13 cellular contexts compared by ENCODE assay signal in the genomic region with DNA sequence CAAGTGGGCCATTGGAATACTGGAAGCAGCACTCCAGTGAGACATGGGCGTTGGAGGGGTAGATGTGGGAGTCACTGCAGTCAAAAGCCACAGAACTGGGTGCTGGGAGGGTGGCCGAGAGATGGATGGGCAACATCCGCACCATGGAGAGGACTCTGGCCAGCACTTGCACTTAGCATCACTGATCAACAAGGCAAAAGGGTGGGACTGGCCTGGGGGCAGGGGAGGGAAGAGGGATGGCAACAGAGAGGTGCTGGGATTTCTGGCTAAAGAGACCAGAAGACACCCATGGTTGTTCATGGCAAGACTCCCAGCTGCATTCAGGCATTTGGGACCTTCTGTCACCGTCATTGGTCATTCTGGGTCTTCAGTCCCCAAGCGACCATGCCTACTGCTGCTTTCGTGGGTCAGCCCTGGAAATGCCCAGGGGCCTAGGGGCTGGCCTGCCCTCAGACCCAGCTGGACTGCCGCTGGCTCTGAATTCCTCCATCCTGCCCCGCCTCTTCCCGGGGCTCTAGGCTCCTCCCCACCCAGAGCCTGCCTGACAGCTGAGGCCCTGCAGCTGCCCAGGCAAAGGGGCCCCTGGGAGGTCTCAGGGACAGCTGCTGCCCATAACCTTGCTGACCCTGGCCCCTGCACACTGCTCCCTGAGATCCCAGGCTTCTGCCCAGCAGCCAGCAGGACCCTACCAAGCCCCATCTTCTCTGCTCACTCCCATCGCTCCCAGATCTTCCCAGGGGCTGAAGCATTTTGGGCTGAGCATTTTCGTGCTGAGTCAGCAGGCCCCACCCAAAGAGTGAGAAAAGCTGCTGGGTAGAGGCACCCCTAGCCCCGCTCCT. TPM values are rescaled to one million over a fixed set of nuclear protein-coding genes. Genes with fewer than 3 reads are reported as not detected.
DNase-seq lines count a peak whose midpoint lies in the region; ATAC-seq and TF ChIP-seq lines count a peak whose summit lies in the region.
"Had no signal": no experiment of that assay in that cellular context is flagged by ENCODE, and none has a peak within 500 bp of the region (broad histone marks: within the 10 kb centered on the region; RNA-seq: fewer than 3 reads in every experiment).

No MANE protein-coding gene starts in this region.

- no peaks in the 10 kb centered on the region for H4K20me1 ChIP-seq in fibroblast of lung (ENCODE audit: control insufficient read depth, extremely low read depth, insufficient read depth, low read length)

- H3K4me2 ChIP-seq in fibroblast of lung (ENCODE audit: extremely low read depth, insufficient read depth, low read length): peak overlapping the region; percentile 30

- no peaks in the 10 kb centered on the region for H3K79me2 ChIP-seq in fibroblast of lung (ENCODE audit: control insufficient read depth, insufficient read depth, low read length)

- H3K27me3 ChIP-seq in fibroblast of lung (ENCODE audit: control insufficient read depth, insufficient read depth, low read length) (no peaks in the 10 kb centered on the region), muscle layer of duodenum (ENCODE audit: low read depth, low read length) (no peaks in the 10 kb centered on the region), vagina (no peaks in the 10 kb centered on the region)

- H3K4me3 ChIP-seq in fibroblast of lung (replicated peaks in 1 of 4; ENCODE audit: control extremely low read depth in 1 of 4, insufficient read depth in 1 of 4, low read depth in 3 of 4, low read length in 4 of 4) (no peak overlapping the region), muscle layer of duodenum (ENCODE audit: low read depth in 1 of 2, low read length in 2 of 2) (no peak overlapping the region), vagina (no peak overlapping the region)
- H3K4me3 ChIP-seq: HAP-1, lung had no signal

- intact Hi-C loops in vagina (cut with DNase I): no loop called here

- no peaks in the 10 kb centered on the region for H3K9me3 ChIP-seq in fibroblast of lung (ENCODE audit: control insufficient read depth, insufficient read depth, low read depth, low read length)
- H3K9me3 ChIP-seq in muscle layer of duodenum (ENCODE audit: control insufficient read depth in 1 of 2, low read length in 2 of 2): no peaks in the 10 kb centered on the region
- H3K9me3 ChIP-seq in vagina: no peaks in the 10 kb centered on the region
- H3K9me3 ChIP-seq: HAP-1 had no signal

- peak overlapping the region; percentile 80 for H3K27ac ChIP-seq in fibroblast of lung (ENCODE audit: insufficient read depth, low read length)
- H3K27ac ChIP-seq in muscle layer of duodenum (ENCODE audit: low read length): peak overlapping the region; percentile 36
- peak overlapping the region; percentile 17 for H3K27ac ChIP-seq in vagina

- no peak overlapping the region for H3K4me3 Mint-ChIP-seq in T-helper 2 cell treated with Interferon-gamma antibody and Interleukin-4, amounts not matched to agents 5 μg/mL and 100 μg/mL, for 36 hours
- H3K4me3 Mint-ChIP-seq: activated CD4-positive, alpha-beta memory T cell treated with anti-CD3 and anti-CD28 coated beads, Interleukin-2, amount 10 ng/mL, durations not matched to agents 7 days and 5 days; central memory CD8-positive, alpha-beta T cell had no signal

- no peaks in the 10 kb centered on the region for H3K9me3 Mint-ChIP-seq in T-helper 2 cell treated with Interferon-gamma antibody and Interleukin-4, amounts not matched to agents 5 μg/mL and 100 μg/mL, for 36 hours
- H3K9me3 Mint-ChIP-seq: activated CD4-positive, alpha-beta memory T cell treated with anti-CD3 and anti-CD28 coated beads, Interleukin-2, amount 10 ng/mL, durations not matched to agents 7 days and 5 days; central memory CD8-positive, alpha-beta T cell had no signal

- no peak for DNase-seq in T-helper 2 cell treated with Interferon-gamma antibody and Interleukin-4, amounts not matched to agents 5 μg/mL and 100 μg/mL, for 36 hours (ENCODE audit: low spot score)
- DNase-seq in T-helper 2 cell: no peak
- DNase-seq in fibroblast of lung (ENCODE audit: low read depth in 2 of 2): peak in 1 of 2 donors; percentile 82
- DNase-seq in vagina (ENCODE audit: extremely low spot score in 2 of 2): no peak
- DNase-seq in NCI-H526 treated with DMSO at 0.1 percent for 48 hours (lab: John Stamatoyannopoulos, UW): no peak
- DNase-seq in middle frontal gyrus (ENCODE audit: extremely low spot score, low spot score): no peak
- DNase-seq: ACHN; activated CD4-positive, alpha-beta memory T cell treated with anti-CD3 and anti-CD28 coated beads, Interleukin-2, amount 10 ng/mL, durations not matched to agents 7 days and 5 days had no signal

- H3K27me3 Mint-ChIP-seq in T-helper 2 cell treated with Interferon-gamma antibody and Interleukin-4, amounts not matched to agents 5 μg/mL and 100 μg/mL, for 36 hours (ENCODE audit: low read depth): no peaks in the 10 kb centered on the region
- H3K27me3 Mint-ChIP-seq: activated CD4-positive, alpha-beta memory T cell treated with anti-CD3 and anti-CD28 coated beads, Interleukin-2, amount 10 ng/mL, durations not matched to agents 7 days and 5 days; central memory CD8-positive, alpha-beta T cell had no signal

- TF ChIP-seq POLR2A in vagina (IDR thresholded peaks at IDR 0.05): no peak

- peaks cover 8% of the 10 kb centered on the region for H3K36me3 Mint-ChIP-seq in T-helper 2 cell treated with Interferon-gamma antibody and Interleukin-4, amounts not matched to agents 5 μg/mL and 100 μg/mL, for 36 hours (ENCODE audit: low read depth)

- no peak for TF ChIP-seq CTCF in fibroblast of lung (conservative IDR thresholded peaks at IDR 0.05 in 1 of 2, IDR thresholded peaks at IDR 0.05 in 1 of 2; ENCODE audit: low read depth in 1 of 2, low read length in 2 of 2)
- TF ChIP-seq CTCF in vagina (IDR thresholded peaks at IDR 0.05): no peak

- peak overlapping the region; percentile 33 for H3K9ac ChIP-seq in fibroblast of lung (ENCODE audit: insufficient read depth, low read length)

- no peaks in the 10 kb centered on the region for H3K4me1 Mint-ChIP-seq in T-helper 2 cell treated with Interferon-gamma antibody and Interleukin-4, amounts not matched to agents 5 μg/mL and 100 μg/mL, for 36 hours (ENCODE audit: low read depth)
- H3K4me1 Mint-ChIP-seq: activated CD4-positive, alpha-beta memory T cell treated with anti-CD3 and anti-CD28 coated beads, Interleukin-2, amount 10 ng/mL, durations not matched to agents 7 days and 5 days; central memory CD8-positive, alpha-beta T cell had no signal

- H3K4me1 ChIP-seq in fibroblast of lung (ENCODE audit: control insufficient read depth, extremely low read depth, insufficient read depth, low read length) (peaks cover 42% of the 10 kb centered on the region), muscle layer of duodenum (ENCODE audit: control insufficient read depth in 1 of 2, insufficient read depth in 2 of 2, low read length in 2 of 2) (peaks cover 11 to 41% of the 10 kb centered on the region in 2 donors), vagina (peaks cover 50% of the 10 kb centered on the region)
- H3K4me1 ChIP-seq: HAP-1 had no signal

- no peak overlapping the region for H2AFZ ChIP-seq in fibroblast of lung (ENCODE audit: low read length)

- H3K27ac Mint-ChIP-seq in T-helper 2 cell treated with Interferon-gamma antibody and Interleukin-4, amounts not matched to agents 5 μg/mL and 100 μg/mL, for 36 hours: peak overlapping the region; percentile 17
- H3K27ac Mint-ChIP-seq: activated CD4-positive, alpha-beta memory T cell treated with anti-CD3 and anti-CD28 coated beads, Interleukin-2, amount 10 ng/mL, durations not matched to agents 7 days and 5 days had no signal

- no peak for ATAC-seq in GM21360 (IDR thresholded peaks at IDR 0.05; ENCODE audit: unreplicated experiment)

- H3K36me3 ChIP-seq in fibroblast of lung (ENCODE audit: control insufficient read depth, insufficient read depth, low read length): peaks cover 13% of the 10 kb centered on the region
- no peaks in the 10 kb centered on the region for H3K36me3 ChIP-seq in muscle layer of duodenum (ENCODE audit: control insufficient read depth in 1 of 2, insufficient read depth in 2 of 2, low read length in 2 of 2)
- H3K36me3 ChIP-seq in vagina: no peaks in the 10 kb centered on the region

RNA-seq across cellular contexts. Expression of gene CDC42EP2, which starts 13.0 kb away (rescaled TPM):
- total RNA-seq in fibroblast of lung: 12.3 and 25.6 TPM in 2 replicates
- 31.7 and 48.4 TPM in 2 replicates for polyA plus RNA-seq in fibroblast of lung
- 56.1 and 78.8 TPM in 2 replicates for polyA plus RNA-seq in fibroblast of lung (2012)
- 164 and 172 TPM in 2 replicates for polyA minus RNA-seq in fibroblast of lung (ENCODE audit: low replicate concordance)
- 27.7 TPM for total RNA-seq in vagina

RNA-seq across cellular contexts. Expression of gene DPF2, which starts 31.9 kb away (rescaled TPM):
- 37.5 and 42.9 TPM in 2 replicates for total RNA-seq in fibroblast of lung
- 55.1 and 76.4 TPM in 2 replicates for polyA plus RNA-seq in fibroblast of lung
- 38.3 and 46.3 TPM in 2 replicates for polyA plus RNA-seq in fibroblast of lung (2012)
- 95.3 and 148 TPM in 2 replicates for polyA minus RNA-seq in fibroblast of lung (ENCODE audit: low replicate concordance)
- 33.1 TPM for total RNA-seq in vagina

RNA-seq across cellular contexts. Expression of gene POLA2, which starts 39.9 kb away (rescaled TPM):
- 1.0 and 2.8 TPM in 2 replicates for total RNA-seq in fibroblast of lung
- polyA plus RNA-seq in fibroblast of lung: 9.8 and 33.6 TPM in 2 replicates
- 6.7 and 20.1 TPM in 2 replicates for polyA plus RNA-seq in fibroblast of lung (2012)
- polyA minus RNA-seq in fibroblast of lung (ENCODE audit: low replicate concordance): 14.6 and 53.5 TPM in 2 replicates
- total RNA-seq in vagina: 9.6 TPM

RNA-seq across cellular contexts. Expression of gene TIGD3, which starts 52.8 kb away (rescaled TPM):
- total RNA-seq in fibroblast of lung: under 0.01 and 0.17 TPM in 2 replicates
- 0.03 TPM in 1 of 2 replicates, not detected in the other for polyA plus RNA-seq in fibroblast of lung
- polyA plus RNA-seq in fibroblast of lung (2012): 0.07 and 0.08 TPM in 2 replicates
- polyA minus RNA-seq in fibroblast of lung (ENCODE audit: low replicate concordance): not detected in 2 replicates
- not detected for total RNA-seq in vagina

Comparison
In these comparisons a context has a peak if more than half of its experiments do, and no peak if none do; other contexts are left out.
1. H3K27ac ChIP-seq: peak in every context shown above with its lines; median percentile 80 in fibroblast of lung; 36 in muscle layer of duodenum; 17 in vagina.